ENCODE assay signal across 14 cellular contexts in the genomic region with DNA sequence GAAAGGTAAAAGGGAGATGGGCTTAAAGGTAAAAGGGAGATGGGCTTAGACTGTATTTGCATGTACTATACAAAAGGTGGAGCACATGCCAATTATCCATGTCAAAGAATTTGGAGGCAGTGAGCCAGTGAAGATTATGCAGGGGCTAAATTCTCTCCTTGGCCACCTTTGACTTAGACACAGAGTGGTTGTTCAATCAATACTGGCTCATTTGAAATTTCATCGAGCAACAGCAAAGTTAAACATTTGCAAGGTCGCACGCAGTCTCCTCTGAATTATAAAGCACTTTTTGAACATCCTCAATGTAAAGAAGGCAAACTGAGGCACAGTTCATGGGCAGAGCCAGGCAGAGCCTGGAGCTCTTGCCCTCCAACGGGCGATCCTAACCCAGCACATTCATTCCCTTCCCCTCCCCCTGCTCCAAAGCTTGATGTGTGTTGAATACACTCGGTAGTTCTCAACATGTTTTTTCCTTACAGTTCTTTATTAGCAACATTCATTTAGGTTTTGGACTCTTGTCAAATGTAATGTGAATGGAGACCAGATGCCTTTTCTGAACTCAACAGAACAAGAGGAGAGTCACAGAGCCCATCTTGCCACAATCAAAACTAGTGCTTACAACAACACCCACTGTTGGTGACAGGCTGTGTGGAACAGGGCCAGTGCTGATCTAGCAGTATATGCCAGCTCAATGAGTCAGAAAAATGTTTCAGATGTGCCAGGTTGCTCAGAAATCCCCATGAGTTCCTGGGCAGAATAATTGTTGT.
A peak's percentile ranks its signal among the peaks of the same experiment; 100 is the strongest.
DNase-seq lines count a peak whose midpoint lies in the region; ATAC-seq, FAIRE-seq and TF ChIP-seq lines count a peak whose summit lies in the region.
"Had no signal": no experiment of that assay in that cellular context is flagged by ENCODE, and none has a peak within 500 bp of the region (broad histone marks: within the 10 kb centered on the region; RNA-seq: fewer than 3 reads in every experiment).

No MANE protein-coding gene starts in this region.

- WGBS in aorta, 2 donors = 52 to 59% methylated on average over 6 of the region's 6 CpGs

- no peaks in the 10 kb centered on the region for H3K36me3 ChIP-seq in aorta (ENCODE audit: control insufficient read depth in 1 of 2, insufficient read depth in 2 of 2, low read length in 1 of 2)
- H3K36me3 ChIP-seq in kidney (ENCODE audit: control insufficient read depth in 1 of 2, insufficient read depth in 2 of 2, low read length in 2 of 2) = no peaks in the 10 kb centered on the region
- H3K36me3 ChIP-seq: ascending aorta, upper lobe of left lung had no signal

- H3K4me1 Mint-ChIP-seq in activated T-cell treated with anti-CD3 and anti-CD28 coated beads, Interleukin-2, amount 50 U/mL, for 72 hours (ENCODE audit: low read depth) = no peaks in the 10 kb centered on the region
- H3K4me1 Mint-ChIP-seq in activated T-cell treated with anti-CD3 and anti-CD28 coated beads, Interleukin-2, amount 50 U/mL, for 24 hours (ENCODE audit: low read depth) = no peaks in the 10 kb centered on the region
- H3K4me1 Mint-ChIP-seq in brain = peaks cover 24% of the 10 kb centered on the region
- H3K4me1 Mint-ChIP-seq: T-cell had no signal

- H3K27me3 Mint-ChIP-seq in activated T-cell treated with anti-CD3 and anti-CD28 coated beads, Interleukin-2, amount 50 U/mL, for 72 hours (ENCODE audit: low read depth) = peaks cover 13% of the 10 kb centered on the region
- peaks cover 2% of the 10 kb centered on the region for H3K27me3 Mint-ChIP-seq in activated T-cell treated with anti-CD3 and anti-CD28 coated beads, Interleukin-2, amount 50 U/mL, for 24 hours
- no peaks in the 10 kb centered on the region for H3K27me3 Mint-ChIP-seq in brain

- H3K36me3 Mint-ChIP-seq in activated T-cell treated with anti-CD3 and anti-CD28 coated beads, Interleukin-2, amount 50 U/mL, for 72 hours (ENCODE audit: insufficient read depth in 2 of 2) = no peaks in the 10 kb centered on the region
- no peaks in the 10 kb centered on the region for H3K36me3 Mint-ChIP-seq in activated T-cell treated with anti-CD3 and anti-CD28 coated beads, Interleukin-2, amount 50 U/mL, for 24 hours (ENCODE audit: low read depth)
- no peaks in the 10 kb centered on the region for H3K36me3 Mint-ChIP-seq in brain
- H3K36me3 Mint-ChIP-seq: T-cell had no signal

- no peaks in the 10 kb centered on the region for H3K4me1 ChIP-seq in aorta (ENCODE audit: control insufficient read depth in 1 of 2, insufficient read depth in 2 of 2, low read length in 2 of 2)
- H3K4me1 ChIP-seq in kidney (ENCODE audit: control insufficient read depth in 1 of 2, insufficient read depth in 1 of 2, low read depth in 1 of 2, low read length in 2 of 2) = no peaks in the 10 kb centered on the region
- H3K4me1 ChIP-seq: ascending aorta, upper lobe of left lung had no signal

- intact Hi-C loops in aorta (cut with DNase I) = no loop called here
- intact Hi-C loops in kidney (cut with DNase I) = no loop called here

- DNase-seq in activated T-cell treated with anti-CD3 and anti-CD28 coated beads, Interleukin-2, amount 50 U/mL, for 72 hours = peak in 1 of 2 donors; percentile 2
- DNase-seq in activated T-cell treated with anti-CD3 and anti-CD28 coated beads, Interleukin-2, amount 50 U/mL, for 24 hours = no peak
- DNase-seq in aorta (peak; percentile 60 to 83), kidney (no peak), COR-L47 (lab: John Stamatoyannopoulos, UW) (no peak)
- no peak for DNase-seq in stimulated activated CD4-positive, alpha-beta T cell treated with anti-CD3 and anti-CD28 coated beads, Interleukin-12 subunit alpha, Interleukin-12 subunit beta, amount 100 ng/mL, for 4 hours
- DNase-seq: activated CD8-positive, alpha-beta memory T cell treated with anti-CD3 and anti-CD28 coated beads for 24 hours; KG1; NCI-H510A treated with DMSO at 0.1 percent for 48 hours; T-cell; upper lobe of left lung had no signal

- no peak overlapping the region for H3K4me3 ChIP-seq in aorta (ENCODE audit: low read length in 2 of 2)
- H3K4me3 ChIP-seq in kidney (ENCODE audit: low read length in 2 of 2) = no peak overlapping the region
- H3K4me3 ChIP-seq: ascending aorta, upper lobe of left lung had no signal

- no peak for TF ChIP-seq CTCF in brain (conservative IDR thresholded peaks at IDR 0.05)
- no peak for TF ChIP-seq CTCF in kidney (IDR thresholded peaks at IDR 0.05; ENCODE audit: borderline replicate concordance, extremely low read depth, insufficient read depth)

- H3K27ac Mint-ChIP-seq in activated T-cell treated with anti-CD3 and anti-CD28 coated beads, Interleukin-2, amount 50 U/mL, for 72 hours = no peak overlapping the region
- no peak overlapping the region for H3K27ac Mint-ChIP-seq in activated T-cell treated with anti-CD3 and anti-CD28 coated beads, Interleukin-2, amount 50 U/mL, for 24 hours
- H3K27ac Mint-ChIP-seq in brain = peak overlapping the region; percentile 42 to 99 (median 97)
- H3K27ac Mint-ChIP-seq: T-cell had no signal

- no peaks in the 10 kb centered on the region for H3K27me3 ChIP-seq in aorta (ENCODE audit: control insufficient read depth in 1 of 2, insufficient read depth in 2 of 2, low read length in 1 of 2)
- H3K27me3 ChIP-seq: ascending aorta, upper lobe of left lung had no signal

- no peak overlapping the region for H3K27ac ChIP-seq in aorta (ENCODE audit: low read depth in 1 of 2, low read length in 2 of 2)
- H3K27ac ChIP-seq in kidney (ENCODE audit: low read depth in 2 of 2, low read length in 2 of 2) = no peak overlapping the region
- H3K27ac ChIP-seq: ascending aorta, upper lobe of left lung had no signal

- H3K9ac ChIP-seq in kidney (ENCODE audit: low read length in 2 of 2) = no peak overlapping the region

- H3K9me3 ChIP-seq in aorta (ENCODE audit: control insufficient read depth, low read length) (no peaks in the 10 kb centered on the region), kidney (ENCODE audit: control insufficient read depth in 1 of 2, low read length in 2 of 2) (no peaks in the 10 kb centered on the region)
- H3K9me3 ChIP-seq: ascending aorta, upper lobe of left lung had no signal

- H3K9me3 Mint-ChIP-seq in activated T-cell treated with anti-CD3 and anti-CD28 coated beads, Interleukin-2, amount 50 U/mL, for 72 hours = no peaks in the 10 kb centered on the region
- no peaks in the 10 kb centered on the region for H3K9me3 Mint-ChIP-seq in activated T-cell treated with anti-CD3 and anti-CD28 coated beads, Interleukin-2, amount 50 U/mL, for 24 hours
- H3K9me3 Mint-ChIP-seq in brain = no peaks in the 10 kb centered on the region
- H3K9me3 Mint-ChIP-seq: T-cell had no signal

- FAIRE-seq in islet of Langerhans (lab: Jason Lieb, UNC) (peak; percentile 41), kidney (lab: Jason Lieb, UNC) (no peak)

- H3K4me3 Mint-ChIP-seq in activated T-cell treated with anti-CD3 and anti-CD28 coated beads, Interleukin-2, amount 50 U/mL, for 72 hours = no peak overlapping the region
- no peak overlapping the region for H3K4me3 Mint-ChIP-seq in activated T-cell treated with anti-CD3 and anti-CD28 coated beads, Interleukin-2, amount 50 U/mL, for 24 hours
- H3K4me3 Mint-ChIP-seq in brain = peak overlapping the region in 3 of 5 experiments; percentile 46 to 81 (median 68)
- H3K4me3 Mint-ChIP-seq: T-cell had no signal

- peak; percentile 37 to 41 for ATAC-seq in activated T-cell treated with anti-CD3 and anti-CD28 coated beads, Interleukin-2, amount 50 U/mL, for 72 hours (replicated peaks in 1 of 2)
- ATAC-seq in aorta (ENCODE audit: low FRiP score) = no peak
- ATAC-seq: T-cell had no signal

Comparison
In these comparisons a context has a peak if more than half of its experiments do, and no peak if none do; other contexts are left out.
1. DNase-seq: peak in aorta (2 of 2); none in activated T-cell treated with anti-CD3 and anti-CD28 coated beads, Interleukin-2, amount 50 U/mL, for 24 hours (single experiment), kidney (single experiment), COR-L47 (single experiment) and stimulated activated CD4-positive, alpha-beta T cell treated with anti-CD3 and anti-CD28 coated beads, Interleukin-12 subunit alpha, Interleukin-12 subunit beta, amount 100 ng/mL, for 4 hours (single experiment).
2. H3K27ac Mint-ChIP-seq: peak in brain (5 of 5); none in activated T-cell treated with anti-CD3 and anti-CD28 coated beads, Interleukin-2, amount 50 U/mL, for 72 hours (single experiment) and activated T-cell treated with anti-CD3 and anti-CD28 coated beads, Interleukin-2, amount 50 U/mL, for 24 hours (single experiment).
3. H3K4me3 Mint-ChIP-seq: peak in brain (3 of 5); none in activated T-cell treated with anti-CD3 and anti-CD28 coated beads, Interleukin-2, amount 50 U/mL, for 72 hours (0 of 2) and activated T-cell treated with anti-CD3 and anti-CD28 coated beads, Interleukin-2, amount 50 U/mL, for 24 hours (single experiment).